In the genomic region with DNA sequence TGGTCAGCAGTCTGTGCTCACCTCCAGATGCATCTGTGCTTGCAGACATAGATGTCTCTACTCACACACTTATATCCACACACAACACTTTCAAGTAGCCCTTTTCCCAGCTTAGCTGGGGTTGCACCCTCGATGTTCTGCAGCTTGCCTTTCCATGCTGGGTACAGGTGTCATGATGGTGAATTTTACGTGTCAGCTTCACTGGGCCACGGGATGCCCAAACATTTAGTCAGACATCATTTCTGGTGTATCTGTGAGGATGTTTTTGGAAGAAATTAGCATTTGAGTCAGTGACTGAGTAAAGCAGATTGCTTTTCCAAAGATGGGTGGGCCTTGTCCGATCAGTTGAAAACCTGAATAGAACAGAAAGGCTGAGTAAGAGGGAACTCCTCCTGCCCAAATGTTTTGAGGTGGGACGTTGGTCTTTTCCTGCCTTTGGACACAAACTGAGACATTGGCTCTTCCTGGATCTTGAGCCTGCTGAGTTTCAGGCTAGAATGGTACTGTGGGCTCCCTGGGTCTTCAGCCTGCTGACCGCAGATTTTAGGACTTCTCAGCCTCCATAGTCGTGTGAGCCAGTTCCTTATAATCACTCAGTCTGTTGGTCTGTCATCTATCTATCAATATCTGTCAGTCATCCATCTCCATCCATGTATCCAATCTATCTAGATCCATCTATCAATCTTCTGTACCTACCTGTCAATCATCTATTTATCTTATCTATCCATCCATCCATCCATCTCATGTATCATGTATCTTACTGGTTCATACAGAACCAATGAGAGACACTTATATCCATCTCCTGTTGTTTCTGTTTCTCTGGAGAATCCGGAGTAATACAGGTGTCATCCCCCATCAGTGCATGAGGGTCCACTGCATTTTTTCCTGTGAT, we compare ENCODE assay signal across 23 cellular contexts. TPM values are rescaled to one million over a fixed set of nuclear protein-coding genes. Genes with fewer than 3 reads are reported as not detected.
"Had no signal": no experiment of that assay in that cellular context is flagged by ENCODE, and none has a peak within 500 bp of the region (broad histone marks: within the 10 kb centered on the region; RNA-seq: fewer than 3 reads in every experiment).

No MANE protein-coding gene starts in this region.

- H3K27ac ChIP-seq: adrenal gland, KMS-11 had no signal

- DNase-seq: activated B cell treated with CpG ODN at 0.5 μM for 24 hours; activated CD4-positive, alpha-beta T cell treated with anti-CD3 and anti-CD28 coated beads for 36 hours; activated CD8-positive, alpha-beta T cell treated with anti-CD3 and anti-CD28 coated beads for 36 hours; activated naive CD4-positive, alpha-beta T cell treated with anti-CD3 and anti-CD28 coated beads, Interleukin-2, amount 50 U/mL, for 16 hours; activated naive CD8-positive, alpha-beta T cell treated with anti-CD3 and anti-CD28 coated beads, Interleukin-2, amount 10 ng/mL, durations not matched to agents 7 days and 5 days; activated T-cell treated with anti-CD3 and anti-CD28 coated beads for 4 hours; activated T-cell treated with anti-CD3 and anti-CD28 coated beads, Interleukin-2, amount 50 U/mL, for 48 hours; adrenal gland; anterior cingulate cortex; central memory CD4-positive, alpha-beta T cell; NCI-H1092; NCI-H2029; NCI-H345; NCI-H510A; NCI-H526 treated with DMSO at 0.1 percent for 48 hours; NK-92 treated with Interleukin-12 subunit alpha and Interleukin-12 subunit beta, amount 100 ng/mL, for 24 hours; OCI-M1; RPMI8226 had no signal

- H3K4me3 ChIP-seq: adrenal gland had no signal

- ATAC-seq: activated CD4-positive, alpha-beta T cell treated with anti-CD3 and anti-CD28 coated beads for 36 hours; activated CD8-positive, alpha-beta T cell treated with anti-CD3 and anti-CD28 coated beads for 36 hours; activated T-helper 17 cell treated with anti-CD3 and anti-CD28 coated beads, Interleukin-2, amount 50 U/mL, for 72 hours; Panc1; Right ventricle myocardium inferior had no signal

- H3K4me1 ChIP-seq: adrenal gland had no signal

- H3K36me3 ChIP-seq: adrenal gland had no signal

- H3K27me3 ChIP-seq: adrenal gland had no signal

RNA-seq across cellular contexts. Expression of a gene that starts 45.4 kb away (rescaled TPM):
- polyA plus RNA-seq: IgD-negative memory B cell had no signal
